In genomic region chr16:71997578-71997977, GRCh38 we compare ENCODE assay signal across 2 cellular contexts. TPM values are rescaled to one million over a fixed set of nuclear protein-coding genes. Genes with fewer than 3 reads are reported as not detected.
"Had no signal": no experiment of that assay in that cellular context is flagged by ENCODE, and none has a peak within 500 bp of the region (broad histone marks: within the 10 kb centered on the region; RNA-seq: fewer than 3 reads in every experiment).

No MANE protein-coding gene starts in this region.

RNA-seq across cellular contexts. Expression of gene PKD1L3, which starts 2.6 kb away (rescaled TPM):
- total RNA-seq: G401 had no signal

RNA-seq across cellular contexts. Expression of gene HP, which starts 56.7 kb away (rescaled TPM):
- total RNA-seq: G401 had no signal
- polyA plus RNA-seq: GM12878 had no signal
